Comparison of ENCODE assay signal across 1 cellular context in genomic region chr3:62188547-62189375, GRCh38.
TF ChIP-seq lines count a peak whose summit lies in the region.

No MANE protein-coding gene starts in this region.

TF ChIP-seq in GM23338, 12 proteins besides CTCF, POLR2A, EP300 and RAD21 (continued from another document):
- 0 out of 2 replicates have a peak, but pooled peaks have one; percentile 3 for TF ChIP-seq ZNF462 (CRISPR knock-in tag; IDR thresholded peaks at IDR 0.05)
- no peak for TF ChIP-seq JUNB (IDR thresholded peaks at IDR 0.05; ENCODE audit: unreplicated experiment)
- no peak for TF ChIP-seq ETS1 (IDR thresholded peaks at IDR 0.05)
- TF ChIP-seq EZH2phosphoT487 (IDR thresholded peaks at IDR 0.05; ENCODE audit: unreplicated experiment), result no peak
- no peak for TF ChIP-seq CREB1 (CRISPR knock-in tag; IDR thresholded peaks at IDR 0.05; ENCODE audit: low read depth)
